ENCODE assay signal across 6 cellular contexts in genomic region chr4:28149762-28150161, GRCh38.
"Had no signal": no experiment of that assay in that cellular context is flagged by ENCODE, and none has a peak within 500 bp of the region (broad histone marks: within the 10 kb centered on the region; RNA-seq: fewer than 3 reads in every experiment).

No MANE protein-coding gene starts in this region.

- ATAC-seq: GM23338, K562 had no signal

- H3K4me3 Mint-ChIP-seq: GM23338, H9 had no signal

- H3K27ac Mint-ChIP-seq: GM23338, H9 had no signal

- H2AFZ ChIP-seq: GM23338 had no signal

- H3K4me1 Mint-ChIP-seq: GM23338, H9 had no signal

- H3K4me2 ChIP-seq: GM23338 had no signal

- H3K9me3 Mint-ChIP-seq: GM23338, H9 had no signal

- H3K4me3 ChIP-seq: GM23338, K562 had no signal

- DNase-seq: H9, HCEC 1CT, IMR-90, KG1 had no signal
